8 cellular contexts compared by ENCODE assay signal in the genomic region with DNA sequence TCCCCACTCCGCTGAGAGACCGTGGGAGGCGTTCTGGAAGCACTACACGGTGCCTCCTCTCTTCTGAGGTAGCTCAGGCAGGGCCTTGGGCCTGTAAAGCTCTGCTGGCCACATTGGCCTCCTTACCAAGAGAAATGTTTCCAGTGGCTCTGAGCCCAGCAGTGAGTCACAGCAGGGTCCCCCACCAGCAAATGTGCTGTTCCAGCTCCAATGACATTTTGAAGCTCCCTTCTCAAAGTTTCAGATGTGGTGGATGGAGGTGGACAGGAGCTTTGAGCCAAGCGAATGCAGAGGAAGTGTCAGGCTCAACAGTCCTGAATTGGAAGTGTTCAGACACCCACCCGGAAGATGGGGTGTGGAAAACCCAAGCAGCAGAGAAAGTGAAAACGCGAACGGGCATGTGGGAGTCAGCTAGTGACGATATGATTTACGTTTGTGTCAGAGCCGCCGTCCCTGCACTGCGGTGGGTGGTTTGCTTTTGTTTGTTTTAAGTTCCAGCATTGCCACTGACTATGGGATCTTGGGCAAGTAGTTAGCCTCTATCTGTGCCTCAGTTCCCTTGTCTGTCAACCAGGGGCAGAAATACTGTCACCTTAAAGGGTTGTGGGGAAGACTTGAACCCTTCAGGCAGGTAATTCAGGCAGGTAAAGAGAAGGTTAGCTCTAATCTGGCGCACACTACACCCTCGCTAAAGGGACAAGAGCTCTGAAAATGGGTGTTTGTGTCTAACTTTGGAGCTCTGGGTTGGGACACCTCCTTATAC. TPM values are rescaled to one million over a fixed set of nuclear protein-coding genes. Genes with fewer than 3 reads are reported as not detected.
DNase-seq lines count a peak whose midpoint lies in the region; ATAC-seq and TF ChIP-seq lines count a peak whose summit lies in the region.

No MANE protein-coding gene starts in this region.

- intact Hi-C loops in testis (cut with DNase I; ENCODE audit: low total_unique reads): no loop called here

- 76% methylated on average over 16 of the region's 16 CpGs for WGBS in testis, 2 donors

- no peaks in the 10 kb centered on the region for H3K27me3 ChIP-seq in testis

- H3K4me3 ChIP-seq in testis: no peak overlapping the region

- H3K36me3 Mint-ChIP-seq in effector memory CD8-positive, alpha-beta T cell (ENCODE audit: insufficient read depth): no peaks in the 10 kb centered on the region

- no peak overlapping the region for H3K27ac ChIP-seq in testis

- TF ChIP-seq CTCF in testis (IDR thresholded peaks at IDR 0.05): no peak

- H3K4me3 Mint-ChIP-seq in effector memory CD8-positive, alpha-beta T cell: peak overlapping the region; percentile 77 to 79

- H3K4me1 ChIP-seq in testis: no peaks in the 10 kb centered on the region

- peaks cover 4 to 23% of the 10 kb centered on the region in 2 donors for H3K27me3 Mint-ChIP-seq in effector memory CD8-positive, alpha-beta T cell

- no peaks in the 10 kb centered on the region for H3K9me3 Mint-ChIP-seq in effector memory CD8-positive, alpha-beta T cell

- peak; percentile 66 for DNase-seq in GM03348 (ENCODE audit: low spot score)
- DNase-seq in activated CD4-positive, alpha-beta T cell treated with anti-CD3 and anti-CD28 coated beads, Interleukin-2, amount 50 U/mL, for 48 hours: peak; percentile 80 to 84
- peak; percentile 17 to 50 (median 25) for DNase-seq in effector memory CD8-positive, alpha-beta T cell
- peak; percentile 18 for DNase-seq in stimulated activated CD8-positive, alpha-beta memory T cell treated with anti-CD3 and anti-CD28 coated beads, Interleukin-15, amount 100 ng/mL, for 1 hour (ENCODE audit: low read depth)
- DNase-seq in testis: no peak
- no peak for DNase-seq in NK-92 (lab: John Stamatoyannopoulos, UW; ENCODE audit: unreplicated experiment)

- no peak for TF ChIP-seq POLR2A in testis (IDR thresholded peaks at IDR 0.05)

- H3K27ac Mint-ChIP-seq in effector memory CD8-positive, alpha-beta T cell: peak overlapping the region; percentile 89 to 93

- H3K4me1 Mint-ChIP-seq in effector memory CD8-positive, alpha-beta T cell (ENCODE audit: low read depth in 2 of 2): peaks cover 5 to 8% of the 10 kb centered on the region in 2 donors

- ATAC-seq in HG02678 (IDR thresholded peaks at IDR 0.05; ENCODE audit: unreplicated experiment) (peak; percentile 45), GM21423 (IDR thresholded peaks at IDR 0.05; ENCODE audit: unreplicated experiment) (no peak)
- peak; percentile 86 for ATAC-seq in effector memory CD8-positive, alpha-beta T cell (replicated peaks)

- H3K36me3 ChIP-seq in testis (ENCODE audit: low read depth, missing control alignments): no peaks in the 10 kb centered on the region

- H3K9me3 ChIP-seq in testis: no peaks in the 10 kb centered on the region

RNA-seq across cellular contexts. Expression of gene C5orf15, which starts 38.2 kb away (rescaled TPM):
- total RNA-seq in testis: 10 to 100 TPM; 44.8 to 65.1 TPM
- 62.9 TPM for polyA plus RNA-seq in testis (ENCODE audit: insufficient read depth, low read depth, low replicate concordance)

Comparison
In these comparisons a context has a peak if more than half of its experiments do, and no peak if none do; other contexts are left out.
1. DNase-seq: peak in GM03348 (single experiment), activated CD4-positive, alpha-beta T cell treated with anti-CD3 and anti-CD28 coated beads, Interleukin-2, amount 50 U/mL, for 48 hours (2 of 2), effector memory CD8-positive, alpha-beta T cell (3 of 3) and stimulated activated CD8-positive, alpha-beta memory T cell treated with anti-CD3 and anti-CD28 coated beads, Interleukin-15, amount 100 ng/mL, for 1 hour (single experiment); none in testis (single experiment) and NK-92 (single experiment).